15 cellular contexts compared by ENCODE assay signal in genomic region chr6:16292432-16292831, GRCh38. TPM values are rescaled to one million over a fixed set of nuclear protein-coding genes. Genes with fewer than 3 reads are reported as not detected.
A peak's percentile ranks its signal among the peaks of the same experiment; 100 is the strongest.
DNase-seq lines count a peak whose midpoint lies in the region; ATAC-seq and TF ChIP-seq lines count a peak whose summit lies in the region.
"Had no signal": no experiment of that assay in that cellular context is flagged by ENCODE, and none has a peak within 500 bp of the region (broad histone marks: within the 10 kb centered on the region; RNA-seq: fewer than 3 reads in every experiment).

No MANE protein-coding gene starts in this region.

- peaks cover 14% of the 10 kb centered on the region for H3K4me1 ChIP-seq in psoas muscle

- H3K27ac ChIP-seq in psoas muscle = peak overlapping the region; percentile 69
- H3K27ac ChIP-seq: GM23248, HL-60 had no signal

- H3K27ac Mint-ChIP-seq in type B pancreatic cell = no peak overlapping the region
- H3K27ac Mint-ChIP-seq: B cell; CD4-positive, alpha-beta T cell had no signal

- DNase-seq in cardiac septum (ENCODE audit: low spot score) = peak; percentile 31
- no peak for DNase-seq in left cardiac atrium
- peak; percentile 16 for DNase-seq in NCI-H69 (lab: John Stamatoyannopoulos, UW)
- DNase-seq in psoas muscle = no peak
- no peak for DNase-seq in type B pancreatic cell (ENCODE audit: extremely low spot score, unreplicated experiment)
- DNase-seq in H4 (ENCODE audit: low spot score) = no peak
- DNase-seq: C1 segment of cervical spinal cord; CD4-positive, alpha-beta T cell; DND-41; GDM1; H7 had no signal

- no peak for TF ChIP-seq CTCF in psoas muscle (IDR thresholded peaks at IDR 0.05)
- no peak for TF ChIP-seq CTCF in type B pancreatic cell (conservative IDR thresholded peaks at IDR 0.05)

- H3K9me3 ChIP-seq in psoas muscle = no peaks in the 10 kb centered on the region

- H3K4me3 Mint-ChIP-seq in type B pancreatic cell = no peak overlapping the region
- H3K4me3 Mint-ChIP-seq: B cell; CD4-positive, alpha-beta T cell had no signal

- H3K36me3 ChIP-seq in psoas muscle (ENCODE audit: insufficient read depth in 1 of 2, low read depth in 1 of 2) = peaks cover 0 to 81% of the 10 kb centered on the region in 2 donors

- H3K4me1 Mint-ChIP-seq in type B pancreatic cell (ENCODE audit: unreplicated experiment) = no peaks in the 10 kb centered on the region
- H3K4me1 Mint-ChIP-seq: B cell had no signal

- intact Hi-C loops in cardiac septum (cut with DNase I) = no loop called here
- intact Hi-C loops in left cardiac atrium (cut with DNase I) = no loop called here
- intact Hi-C loops in psoas muscle (cut with DNase I) = no loop called here

- H3K27me3 Mint-ChIP-seq in type B pancreatic cell = peaks cover 12% of the 10 kb centered on the region
- H3K27me3 Mint-ChIP-seq: B cell; CD4-positive, alpha-beta T cell had no signal

- ATAC-seq in left cardiac atrium = no peak
- ATAC-seq in psoas muscle = peak; percentile 69 to 82 (median 74)
- no peak for ATAC-seq in GM18870 (IDR thresholded peaks at IDR 0.05; ENCODE audit: unreplicated experiment)

- H3K27me3 ChIP-seq in psoas muscle (ENCODE audit: insufficient read depth in 3 of 3, low read length in 2 of 3) = no peaks in the 10 kb centered on the region

- WGBS in psoas muscle, 3 donors = 44 to 69% (median 60%) methylated on average over 5 of the region's 5 CpGs

- H3K4me3 ChIP-seq in psoas muscle = no peak overlapping the region
- H3K4me3 ChIP-seq: GM23248 had no signal

- no peaks in the 10 kb centered on the region for H3K36me3 Mint-ChIP-seq in type B pancreatic cell

- H3K9me3 Mint-ChIP-seq in type B pancreatic cell = no peaks in the 10 kb centered on the region
- H3K9me3 Mint-ChIP-seq: CD4-positive, alpha-beta T cell had no signal

RNA-seq across cellular contexts. Expression of gene GMPR, which starts 54.0 kb away (rescaled TPM):
- total RNA-seq in cardiac septum = 71.0 TPM
- 10 to 100 TPM; 58.8 to 65.2 TPM for total RNA-seq in left cardiac atrium
- total RNA-seq in psoas muscle = 100 to 1,000 TPM; 139 to 265 (median 189) TPM
- polyA plus RNA-seq in psoas muscle = 100 to 1,000 TPM in 2 of 3 donors, 10 to 100 TPM in 1; 26.6 to 286 (median 235) TPM
- total RNA-seq in type B pancreatic cell (ENCODE audit: low replicate concordance) = 1.8 and 3.8 TPM in 2 replicates
- total RNA-seq in H4 (2014; rRNA removed; shearing (Covaris generic)) = 8.9 and 11.5 TPM in 2 replicates
- total RNA-seq: B cell had no signal

Comparison
In these comparisons a context has a peak if more than half of its experiments do, and no peak if none do; other contexts are left out.
1. DNase-seq: peak in cardiac septum (single experiment) and NCI-H69 (single experiment); none in left cardiac atrium (single experiment), psoas muscle (0 of 2), type B pancreatic cell (single experiment) and H4 (single experiment).
2. ATAC-seq: peak in psoas muscle (4 of 4); none in left cardiac atrium (0 of 2) and GM18870 (single experiment).